In genomic region chr22:40635940-40636379, GRCh38 we compare ENCODE assay signal across 8 cellular contexts. TPM values are rescaled to one million over a fixed set of nuclear protein-coding genes. Genes with fewer than 3 reads are reported as not detected.
DNase-seq lines count a peak whose midpoint lies in the region; ATAC-seq and TF ChIP-seq lines count a peak whose summit lies in the region.

No MANE protein-coding gene starts in this region.

- WGBS in adrenal gland, 4 donors = 0 to 5% (median 1%) methylated on average over 2 to 31 of the region's 31 CpGs

- no peaks in the 10 kb centered on the region for H3K27me3 Mint-ChIP-seq in activated T-cell treated with anti-CD3 and anti-CD28 coated beads, Interleukin-2, amount 50 U/mL, for 24 hours
- peaks cover 6 to 15% (median 10%) of the 10 kb centered on the region in 3 donors for H3K27me3 Mint-ChIP-seq in immature natural killer cell (ENCODE audit: low read depth in 3 of 3)

- H3K27me3 ChIP-seq in adrenal gland (no peaks in the 10 kb centered on the region), stomach smooth muscle (ENCODE audit: control insufficient read depth in 1 of 2, insufficient read depth in 2 of 2, low read length in 2 of 2) (no peaks in the 10 kb centered on the region)

- no peak for TF ChIP-seq CTCF in adrenal gland (IDR thresholded peaks at IDR 0.05)

- H3K4me1 ChIP-seq in adrenal gland (replicated peaks in 1 of 2) (peaks cover 7 to 24% of the 10 kb centered on the region in 2 donors), stomach smooth muscle (ENCODE audit: control insufficient read depth, insufficient read depth, low read length) (peaks cover 19% of the 10 kb centered on the region)

- H3K4me1 Mint-ChIP-seq in activated T-cell treated with anti-CD3 and anti-CD28 coated beads, Interleukin-2, amount 50 U/mL, for 24 hours (ENCODE audit: low read depth) = peaks cover 51% of the 10 kb centered on the region
- H3K4me1 Mint-ChIP-seq in immature natural killer cell = peaks cover 47 to 63% of the 10 kb centered on the region in 2 donors

- peak overlapping the region in 4 of 5 donors; percentile 67 to 94 (median 90) for H3K27ac ChIP-seq in adrenal gland
- H3K27ac ChIP-seq in stomach smooth muscle (ENCODE audit: low read length) = peak overlapping the region; percentile 88

- H3K4me3 ChIP-seq in adrenal gland = peak overlapping the region; percentile 49 to 97 (median 79)
- H3K4me3 ChIP-seq in stomach smooth muscle (ENCODE audit: low read length in 2 of 2) = peak overlapping the region; percentile 79 to 98

- H3K36me3 ChIP-seq in adrenal gland (replicated peaks in 1 of 2) (no peaks in the 10 kb centered on the region), stomach smooth muscle (ENCODE audit: control insufficient read depth in 2 of 2, insufficient read depth in 2 of 2, low read length in 2 of 2) (no peaks in the 10 kb centered on the region)

- H3K36me3 Mint-ChIP-seq in activated T-cell treated with anti-CD3 and anti-CD28 coated beads, Interleukin-2, amount 50 U/mL, for 24 hours (ENCODE audit: low read depth) = peaks cover 16% of the 10 kb centered on the region
- H3K36me3 Mint-ChIP-seq in immature natural killer cell = no peaks in the 10 kb centered on the region

- intact Hi-C loops in adrenal gland (cut with DNase I) = no loop called here

- H3K27ac Mint-ChIP-seq in activated T-cell treated with anti-CD3 and anti-CD28 coated beads, Interleukin-2, amount 50 U/mL, for 24 hours = peak overlapping the region; percentile 90
- peak overlapping the region; percentile 69 to 96 (median 83) for H3K27ac Mint-ChIP-seq in immature natural killer cell

- peak; percentile 15 for ATAC-seq in HG03442 (IDR thresholded peaks at IDR 0.05; ENCODE audit: unreplicated experiment)

- no peaks in the 10 kb centered on the region for H3K9me3 Mint-ChIP-seq in activated T-cell treated with anti-CD3 and anti-CD28 coated beads, Interleukin-2, amount 50 U/mL, for 24 hours
- no peaks in the 10 kb centered on the region for H3K9me3 Mint-ChIP-seq in immature natural killer cell

- peak overlapping the region; percentile 40 to 75 for H3K9ac ChIP-seq in stomach smooth muscle (ENCODE audit: low read length in 2 of 2)

- H3K9me3 ChIP-seq in adrenal gland (replicated peaks in 1 of 3) (no peaks in the 10 kb centered on the region), stomach smooth muscle (ENCODE audit: control insufficient read depth in 2 of 2, low read length in 2 of 2) (no peaks in the 10 kb centered on the region)

- peak overlapping the region; percentile 93 for H3K4me3 Mint-ChIP-seq in activated T-cell treated with anti-CD3 and anti-CD28 coated beads, Interleukin-2, amount 50 U/mL, for 24 hours
- peak overlapping the region; percentile 89 to 96 (median 92) for H3K4me3 Mint-ChIP-seq in immature natural killer cell

- TF ChIP-seq POLR2A in adrenal gland (IDR thresholded peaks at IDR 0.05) = no peak

- DNase-seq in activated T-cell treated with anti-CD3 and anti-CD28 coated beads, Interleukin-2, amount 50 U/mL, for 24 hours = no peak
- DNase-seq in activated T-cell treated with anti-CD3 and anti-CD28 coated beads, Interleukin-2, amount 50 U/mL, for 1 hour = no peak
- DNase-seq in adrenal gland = peak in 3 of 7 donors; percentile 27 to 40 (median 39)
- DNase-seq in immature natural killer cell = peak in 1 of 3 donors; percentile 6
- DNase-seq in NCI-H1694 treated with DMSO at 0.1 percent for 48 hours (lab: John Stamatoyannopoulos, UW) = no peak
- no peak for DNase-seq in NCI-H1436 treated with DMSO at 0.1 percent for 48 hours (lab: John Stamatoyannopoulos, UW)

RNA-seq across cellular contexts. Expression of gene MRTFA, which starts 0.6 kb away (rescaled TPM):
- 100 to 1,000 TPM in 2 of 8 donors, 10 to 100 TPM in 6; 33.9 to 141 (median 47.8) TPM for total RNA-seq in adrenal gland
- 10 to 100 TPM; 12.3 to 49.8 (median 22.7) TPM for polyA plus RNA-seq in adrenal gland
- 10 to 100 TPM in 1 of 3 donors, 1 to 10 TPM in 2; 5.0 to 23.5 (median 7.3) TPM for polyA plus RNA-seq in immature natural killer cell

RNA-seq across cellular contexts. Expression of gene MCHR1, which starts 43.3 kb away (rescaled TPM):
- total RNA-seq in adrenal gland = 1 to 10 TPM in 1 of 8 donors, under 1 TPM in 5, not detected in 2; 0.11 to 1.7 (median 0.29) TPM
- polyA plus RNA-seq in adrenal gland = under 1 TPM; 0.07 to 0.32 (median 0.24) TPM
- not detected for polyA plus RNA-seq in immature natural killer cell
